8 cellular contexts compared by ENCODE assay signal in genomic region chr12:49827351-49828099, GRCh38.
DNase-seq lines count a peak whose midpoint lies in the region; ATAC-seq and TF ChIP-seq lines count a peak whose summit lies in the region.

No MANE protein-coding gene starts in this region.

- H3K27ac Mint-ChIP-seq in stimulated activated naive CD8-positive, alpha-beta T cell treated with anti-CD3 and anti-CD28 coated beads, Interleukin-15, amount 100 ng/mL, for 72 hours = peak overlapping the region in 1 of 2 donors; percentile 21

- peak overlapping the region; percentile 67 for H3K4me3 ChIP-seq in epithelial cell of esophagus (ENCODE audit: low read length)

- DNase-seq in COLO668 (lab: John Stamatoyannopoulos, UW; ENCODE audit: unreplicated experiment) = peak; percentile 30
- peak; percentile 29 for DNase-seq in NCI-H510A (lab: John Stamatoyannopoulos, UW)
- peak; percentile 28 for DNase-seq in activated T-cell treated with anti-CD3 and anti-CD28 coated beads for 24 hours (ENCODE audit: low read depth)
- DNase-seq in epithelial cell of esophagus (ENCODE audit: low read depth) = peak; percentile 26
- peak; percentile 66 for DNase-seq in midbrain (lab: John Stamatoyannopoulos, UW)
- DNase-seq in stimulated activated naive CD8-positive, alpha-beta T cell treated with anti-CD3 and anti-CD28 coated beads, Interleukin-15, amount 100 ng/mL, for 72 hours = peak; percentile 25 to 40

- no peaks in the 10 kb centered on the region for H3K9me3 Mint-ChIP-seq in stimulated activated naive CD8-positive, alpha-beta T cell treated with anti-CD3 and anti-CD28 coated beads, Interleukin-15, amount 100 ng/mL, for 72 hours

- TF ChIP-seq CTCF in epithelial cell of esophagus (IDR thresholded peaks at IDR 0.05; ENCODE audit: insufficient read depth, low read depth, low read length, missing control alignments) = no peak

- peaks cover 56% of the 10 kb centered on the region for H3K4me1 Mint-ChIP-seq in stimulated activated naive CD8-positive, alpha-beta T cell treated with anti-CD3 and anti-CD28 coated beads, Interleukin-15, amount 100 ng/mL, for 72 hours

- no peaks in the 10 kb centered on the region for H3K27me3 Mint-ChIP-seq in stimulated activated naive CD8-positive, alpha-beta T cell treated with anti-CD3 and anti-CD28 coated beads, Interleukin-15, amount 100 ng/mL, for 72 hours

- peak overlapping the region; percentile 90 to 94 for H3K4me3 Mint-ChIP-seq in stimulated activated naive CD8-positive, alpha-beta T cell treated with anti-CD3 and anti-CD28 coated beads, Interleukin-15, amount 100 ng/mL, for 72 hours

- ATAC-seq in GM21825 (IDR thresholded peaks at IDR 0.05; ENCODE audit: unreplicated experiment) = peak; percentile 14
- ATAC-seq in stimulated activated naive CD8-positive, alpha-beta T cell treated with anti-CD3 and anti-CD28 coated beads, Interleukin-15, amount 100 ng/mL, for 72 hours = peak; percentile 8
- no peak for ATAC-seq in HG03097 (IDR thresholded peaks at IDR 0.05; ENCODE audit: low FRiP score, unreplicated experiment)
